Comparison of ENCODE assay signal across 1 cellular context in the genomic region with DNA sequence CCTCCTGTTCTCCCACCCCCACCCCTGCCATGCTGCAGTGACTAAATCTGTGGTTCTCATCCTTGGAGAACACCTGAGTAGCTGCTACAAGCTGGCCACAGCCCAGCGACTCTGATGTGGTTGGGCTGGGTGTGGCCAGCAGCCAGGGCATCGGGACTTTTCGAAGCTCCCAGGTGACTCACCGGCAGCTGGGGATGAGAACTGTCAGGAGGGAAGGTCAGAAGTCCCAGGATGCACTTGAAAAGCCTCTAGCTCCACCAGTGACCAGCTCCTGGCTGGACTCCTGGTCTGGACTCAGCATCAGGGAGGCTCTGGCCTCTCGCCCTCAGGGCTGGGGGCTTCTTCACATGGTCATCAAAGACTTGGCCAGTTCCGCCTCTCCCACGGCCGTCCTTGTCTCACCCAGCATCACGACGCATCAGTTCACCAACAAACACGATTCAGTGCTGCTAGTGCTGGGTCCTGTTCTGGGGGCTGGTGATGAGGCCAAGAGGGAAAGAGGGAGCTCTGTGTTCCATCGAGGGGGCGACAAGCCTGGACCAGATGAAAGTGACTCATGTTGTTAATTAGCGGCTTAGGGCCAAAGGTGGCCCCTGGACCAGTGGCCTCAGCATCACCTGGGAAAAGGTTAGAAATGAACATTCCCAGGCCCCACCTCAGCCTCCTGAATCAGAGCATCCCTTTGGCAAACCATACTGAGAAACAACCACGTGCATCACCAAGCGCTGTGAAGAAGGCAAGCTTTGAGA.
TF ChIP-seq lines count a peak whose summit lies in the region.

No MANE protein-coding gene starts in this region.

TF ChIP-seq in GM12878, 131 proteins besides CTCF, POLR2A, EP300 and RAD21 (continued from another document):
- TF ChIP-seq, protein P1, sequence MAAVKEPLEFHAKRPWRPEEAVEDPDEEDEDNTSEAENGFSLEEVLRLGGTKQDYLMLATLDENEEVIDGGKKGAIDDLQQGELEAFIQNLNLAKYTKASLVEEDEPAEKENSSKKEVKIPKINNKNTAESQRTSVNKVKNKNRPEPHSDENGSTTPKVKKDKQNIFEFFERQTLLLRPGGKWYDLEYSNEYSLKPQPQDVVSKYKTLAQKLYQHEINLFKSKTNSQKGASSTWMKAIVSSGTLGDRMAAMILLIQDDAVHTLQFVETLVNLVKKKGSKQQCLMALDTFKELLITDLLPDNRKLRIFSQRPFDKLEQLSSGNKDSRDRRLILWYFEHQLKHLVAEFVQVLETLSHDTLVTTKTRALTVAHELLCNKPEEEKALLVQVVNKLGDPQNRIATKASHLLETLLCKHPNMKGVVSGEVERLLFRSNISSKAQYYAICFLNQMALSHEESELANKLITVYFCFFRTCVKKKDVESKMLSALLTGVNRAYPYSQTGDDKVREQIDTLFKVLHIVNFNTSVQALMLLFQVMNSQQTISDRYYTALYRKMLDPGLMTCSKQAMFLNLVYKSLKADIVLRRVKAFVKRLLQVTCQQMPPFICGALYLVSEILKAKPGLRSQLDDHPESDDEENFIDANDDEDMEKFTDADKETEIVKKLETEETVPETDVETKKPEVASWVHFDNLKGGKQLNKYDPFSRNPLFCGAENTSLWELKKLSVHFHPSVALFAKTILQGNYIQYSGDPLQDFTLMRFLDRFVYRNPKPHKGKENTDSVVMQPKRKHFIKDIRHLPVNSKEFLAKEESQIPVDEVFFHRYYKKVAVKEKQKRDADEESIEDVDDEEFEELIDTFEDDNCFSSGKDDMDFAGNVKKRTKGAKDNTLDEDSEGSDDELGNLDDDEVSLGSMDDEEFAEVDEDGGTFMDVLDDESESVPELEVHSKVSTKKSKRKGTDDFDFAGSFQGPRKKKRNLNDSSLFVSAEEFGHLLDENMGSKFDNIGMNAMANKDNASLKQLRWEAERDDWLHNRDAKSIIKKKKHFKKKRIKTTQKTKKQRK (IDR thresholded peaks at IDR 0.05; ENCODE audit: low read depth, low read length) = no peak
- TF ChIP-seq CREM (IDR thresholded peaks at IDR 0.05; ENCODE audit: low read depth) (no peak), BHLHE40 (IDR thresholded peaks at IDR 0.05; ENCODE audit: borderline replicate concordance in 1 of 2, low read depth in 2 of 2, low read length in 1 of 2) (0 out of 4 replicates have a peak, but pooled peaks of 1 of the 2 experiments have one; percentile 31), IKZF1 (conservative IDR thresholded peaks at IDR 0.05) (0 out of 2 replicates have a peak, but pooled peaks have one; percentile 33), EED (IDR thresholded peaks at IDR 0.05; ENCODE audit: low read depth) (no peak)
- TF ChIP-seq, protein P2, sequence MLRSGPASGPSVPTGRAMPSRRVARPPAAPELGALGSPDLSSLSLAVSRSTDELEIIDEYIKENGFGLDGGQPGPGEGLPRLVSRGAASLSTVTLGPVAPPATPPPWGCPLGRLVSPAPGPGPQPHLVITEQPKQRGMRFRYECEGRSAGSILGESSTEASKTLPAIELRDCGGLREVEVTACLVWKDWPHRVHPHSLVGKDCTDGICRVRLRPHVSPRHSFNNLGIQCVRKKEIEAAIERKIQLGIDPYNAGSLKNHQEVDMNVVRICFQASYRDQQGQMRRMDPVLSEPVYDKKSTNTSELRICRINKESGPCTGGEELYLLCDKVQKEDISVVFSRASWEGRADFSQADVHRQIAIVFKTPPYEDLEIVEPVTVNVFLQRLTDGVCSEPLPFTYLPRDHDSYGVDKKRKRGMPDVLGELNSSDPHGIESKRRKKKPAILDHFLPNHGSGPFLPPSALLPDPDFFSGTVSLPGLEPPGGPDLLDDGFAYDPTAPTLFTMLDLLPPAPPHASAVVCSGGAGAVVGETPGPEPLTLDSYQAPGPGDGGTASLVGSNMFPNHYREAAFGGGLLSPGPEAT (IDR thresholded peaks at IDR 0.05; ENCODE audit: low read depth) = peak; percentile 15; the same call in 1 of the 2 replicates
